Comparison of ENCODE assay signal across 20 cellular contexts in the genomic region with DNA sequence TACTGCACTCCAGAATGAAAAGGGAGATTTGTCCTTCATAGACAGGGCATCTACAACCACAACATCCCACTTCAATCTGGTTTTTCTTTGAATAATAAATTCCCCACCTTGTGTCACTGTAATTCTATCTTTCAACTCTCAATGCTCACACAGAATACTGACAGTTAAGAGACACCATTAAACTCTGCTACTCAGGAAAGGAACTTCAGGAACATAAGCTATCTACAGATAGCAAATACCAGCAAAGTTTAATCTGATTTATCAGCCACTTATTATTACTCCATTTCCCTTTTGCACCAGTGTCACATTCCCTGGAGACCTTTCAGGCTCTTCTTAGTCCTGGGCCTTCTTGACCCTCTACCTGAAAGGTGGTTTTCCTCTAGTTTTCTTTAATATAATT.
"Had no signal": no experiment of that assay in that cellular context is flagged by ENCODE, and none has a peak within 500 bp of the region (broad histone marks: within the 10 kb centered on the region; RNA-seq: fewer than 3 reads in every experiment).

No MANE protein-coding gene starts in this region.

- H3K4me3 Mint-ChIP-seq: activated naive CD4-positive, alpha-beta T cell treated with anti-CD3 and anti-CD28 coated beads, Interleukin-2, amount 50 U/mL, for 24 hours; activated T-cell treated with anti-CD3 and anti-CD28 coated beads, Interleukin-2, amount 50 U/mL, for 72 hours; memory B cell; stimulated activated naive CD8-positive, alpha-beta T cell treated with anti-CD3 and anti-CD28 coated beads, Interleukin-15, amount 100 ng/mL, for 72 hours had no signal

- H3K27me3 ChIP-seq: heart right ventricle, ovary, suprapubic skin, transverse colon, vagina had no signal

- H3K27ac Mint-ChIP-seq: activated naive CD4-positive, alpha-beta T cell treated with anti-CD3 and anti-CD28 coated beads, Interleukin-2, amount 50 U/mL, for 24 hours; activated T-cell treated with anti-CD3 and anti-CD28 coated beads, Interleukin-2, amount 50 U/mL, for 72 hours had no signal

- H3K9me3 Mint-ChIP-seq: activated naive CD4-positive, alpha-beta T cell treated with anti-CD3 and anti-CD28 coated beads, Interleukin-2, amount 50 U/mL, for 24 hours; activated T-cell treated with anti-CD3 and anti-CD28 coated beads, Interleukin-2, amount 50 U/mL, for 72 hours; memory B cell had no signal

- H3K4me2 ChIP-seq: smooth muscle cell had no signal

- ATAC-seq: activated T-cell treated with anti-CD3 and anti-CD28 coated beads, Interleukin-2, amount 50 U/mL, for 72 hours; mucosa of descending colon; psoas muscle; stimulated activated naive CD8-positive, alpha-beta T cell treated with anti-CD3 and anti-CD28 coated beads, Interleukin-15, amount 100 ng/mL, for 72 hours had no signal

- DNase-seq: activated CD4-positive, alpha-beta T cell treated with anti-CD3 and anti-CD28 coated beads, Interleukin-2, amount 50 U/mL, for 1 hour; activated effector memory CD4-positive, alpha-beta T cell treated with anti-CD3 and anti-CD28 coated beads, Interleukin-2, amount 50 U/mL, for 16 hours; activated T-cell treated with anti-CD3 and anti-CD28 coated beads, Interleukin-2, amount 50 U/mL, for 72 hours; dermis blood vessel endothelial cell; effector memory CD4-positive, alpha-beta T cell; esophagus squamous epithelium; heart right ventricle; mucosa of descending colon; naive B cell; ovary; psoas muscle; stimulated activated CD4-positive, alpha-beta T cell treated with anti-CD3 and anti-CD28 coated beads, Interleukin-4, amount 100 ng/mL, for 1 hour; stimulated activated naive CD8-positive, alpha-beta T cell treated with anti-CD3 and anti-CD28 coated beads, Interleukin-15, amount 100 ng/mL, for 72 hours; T1000; transverse colon had no signal

- H3K36me3 ChIP-seq: esophagus squamous epithelium, heart right ventricle, ovary, suprapubic skin, transverse colon, vagina had no signal

- H3K4me3 ChIP-seq: esophagus squamous epithelium, heart right ventricle, mucosa of descending colon, ovary, psoas muscle, smooth muscle cell, suprapubic skin, transverse colon, vagina had no signal

- H3K9me3 ChIP-seq: esophagus squamous epithelium, heart right ventricle, mucosa of descending colon, ovary, psoas muscle, suprapubic skin, transverse colon, vagina had no signal

- H3K36me3 Mint-ChIP-seq: memory B cell, naive B cell had no signal

- H3K27me3 Mint-ChIP-seq: activated naive CD4-positive, alpha-beta T cell treated with anti-CD3 and anti-CD28 coated beads, Interleukin-2, amount 50 U/mL, for 24 hours; memory B cell; stimulated activated naive CD8-positive, alpha-beta T cell treated with anti-CD3 and anti-CD28 coated beads, Interleukin-15, amount 100 ng/mL, for 72 hours had no signal

- H3K27ac ChIP-seq: esophagus squamous epithelium, ovary, psoas muscle, suprapubic skin, vagina had no signal

- H3K4me1 ChIP-seq: vagina had no signal
